Comparison of ENCODE assay signal across 21 cellular contexts in the genomic region with DNA sequence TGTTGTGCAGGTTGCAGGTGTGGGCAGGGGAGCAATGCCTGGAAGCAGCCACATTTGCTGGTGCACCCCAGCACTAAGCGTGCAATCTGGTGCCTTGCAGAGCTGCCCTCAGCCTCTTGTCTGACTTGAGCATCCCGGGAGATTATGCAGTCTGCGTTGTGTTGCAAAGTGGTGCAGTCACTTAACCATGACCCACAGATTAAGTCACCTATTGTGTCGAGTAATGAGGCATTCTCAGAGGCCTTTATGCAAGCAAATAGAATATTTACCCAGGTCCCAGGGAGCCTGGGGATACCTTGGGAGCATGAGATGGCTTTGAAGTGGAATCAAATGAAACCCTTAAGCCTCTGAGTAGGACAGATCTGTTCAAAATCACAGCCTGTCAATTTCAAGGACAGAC.
DNase-seq lines count a peak whose midpoint lies in the region; ATAC-seq lines count a peak whose summit lies in the region.
"Had no signal": no experiment of that assay in that cellular context is flagged by ENCODE, and none has a peak within 500 bp of the region (broad histone marks: within the 10 kb centered on the region; RNA-seq: fewer than 3 reads in every experiment).

No MANE protein-coding gene starts in this region.

- H2BK15ac ChIP-seq in mesendoderm (replicated peaks; ENCODE audit: low read depth), result no peak overlapping the region

- no peaks in the 10 kb centered on the region for H3K79me2 ChIP-seq in mesendoderm (ENCODE audit: control insufficient read depth, insufficient read depth, low read length)

- no peaks in the 10 kb centered on the region for H3K4me1 ChIP-seq in mesendoderm (ENCODE audit: control insufficient read depth, low read depth, low read length)
- H3K4me1 ChIP-seq: sigmoid colon had no signal

- DNase-seq in H7, result peak; percentile 43
- DNase-seq in NCI-H1436 treated with DMSO at 0.1 percent for 48 hours (lab: John Stamatoyannopoulos, UW), result peak; percentile 53
- DNase-seq in NCI-H774 (lab: John Stamatoyannopoulos, UW), result peak; percentile 16
- peak; percentile 32 for DNase-seq in mesendoderm
- DNase-seq in GM03348 (ENCODE audit: low spot score), result no peak
- no peak for DNase-seq in activated CD4-positive, alpha-beta T cell treated with anti-CD3 and anti-CD28 coated beads, Interleukin-2, amount 50 U/mL, for 48 hours
- DNase-seq: activated CD4-positive, alpha-beta T cell treated with anti-CD3 and anti-CD28 coated beads, Interleukin-2, amount 50 U/mL, for 4 hours; activated CD4-positive, CD25-positive, alpha-beta regulatory T cell; activated CD8-positive, alpha-beta memory T cell treated with anti-CD3 and anti-CD28 coated beads, Interleukin-2, amount 50 U/mL, for 48 hours; aorta; Calu3; GOT3; KBM-7; MG63; NCI-H2029 treated with DMSO at 0.1 percent for 48 hours; NCI-H82; SHP77 treated with DMSO at 0.1 percent for 48 hours; sigmoid colon had no signal

- no peak overlapping the region for H3K4me2 ChIP-seq in mesendoderm (ENCODE audit: low read length)

- no CpG with 5 or more reads among the region's 4 CpGs for WGBS in mesendoderm (ENCODE audit: extremely low coverage, insufficient coverage, low lambda C conversion rate)

- H3K4me3 ChIP-seq in H7 (ENCODE audit: insufficient read depth, low read depth, low read length) (no peak overlapping the region), mesendoderm (ENCODE audit: low read length) (no peak overlapping the region)
- H3K4me3 ChIP-seq: MG63, sigmoid colon had no signal

- no peak overlapping the region for H3K23ac ChIP-seq in mesendoderm (ENCODE audit: low read length)

- no peak overlapping the region for H3K56ac ChIP-seq in mesendoderm (ENCODE audit: low read length)

- H3K27me3 ChIP-seq in H7 (ENCODE audit: control insufficient read depth, insufficient read depth, low read length) (no peaks in the 10 kb centered on the region), mesendoderm (ENCODE audit: insufficient read depth, low read length, poor library complexity) (no peaks in the 10 kb centered on the region)
- H3K27me3 ChIP-seq: MG63, sigmoid colon had no signal

- ATAC-seq in HG03354 (IDR thresholded peaks at IDR 0.05; ENCODE audit: poor library complexity, severe bottlenecking, unreplicated experiment), result no peak
- ATAC-seq: activated naive CD4-positive, alpha-beta T cell treated with anti-CD3 and anti-CD28 coated beads, Interleukin-2, amount 50 U/mL, for 72 hours had no signal

- no peak overlapping the region for H2BK120ac ChIP-seq in mesendoderm (ENCODE audit: low read depth, low read length)

- no peak overlapping the region for H2AK5ac ChIP-seq in mesendoderm (ENCODE audit: low read length)

- peak overlapping the region; percentile 62 for H3K27ac ChIP-seq in mesendoderm (ENCODE audit: low read depth, low read length)
- H3K27ac ChIP-seq: C4-2B, sigmoid colon had no signal

- H4K8ac ChIP-seq in mesendoderm (ENCODE audit: low read depth, low read length), result no peak overlapping the region

- H3K36me3 ChIP-seq in H7 (replicated peaks; ENCODE audit: control insufficient read depth, insufficient read depth, low read length) (no peaks in the 10 kb centered on the region), mesendoderm (ENCODE audit: control insufficient read depth, insufficient read depth, low read length) (no peaks in the 10 kb centered on the region)
- H3K36me3 ChIP-seq: MG63, sigmoid colon had no signal

- H3K79me1 ChIP-seq in mesendoderm (ENCODE audit: low read length), result no peaks in the 10 kb centered on the region

- H3K4ac ChIP-seq in mesendoderm (ENCODE audit: low read depth, low read length), result no peak overlapping the region

- H3K9ac ChIP-seq in mesendoderm (ENCODE audit: low read length), result no peak overlapping the region

- H4K5ac ChIP-seq in mesendoderm (ENCODE audit: low read length), result no peak overlapping the region

- no peak overlapping the region for H3K18ac ChIP-seq in mesendoderm (ENCODE audit: low read length)

- H2BK5ac ChIP-seq in mesendoderm (ENCODE audit: low read length), result no peak overlapping the region

Comparison
In these comparisons a context has a peak if more than half of its experiments do, and no peak if none do; other contexts are left out.
1. DNase-seq: peak in H7 (single experiment), NCI-H1436 treated with DMSO at 0.1 percent for 48 hours (single experiment), NCI-H774 (single experiment) and mesendoderm (single experiment); none in GM03348 (single experiment) and activated CD4-positive, alpha-beta T cell treated with anti-CD3 and anti-CD28 coated beads, Interleukin-2, amount 50 U/mL, for 48 hours (0 of 2).